ENCODE assay signal across 15 cellular contexts in genomic region chr15:59014068-59014467, GRCh38. TPM values are rescaled to one million over a fixed set of nuclear protein-coding genes. Genes with fewer than 3 reads are reported as not detected.
A peak's percentile ranks its signal among the peaks of the same experiment; 100 is the strongest.
DNase-seq lines count a peak whose midpoint lies in the region; ATAC-seq, FAIRE-seq and TF ChIP-seq lines count a peak whose summit lies in the region.
"Had no signal": no experiment of that assay in that cellular context is flagged by ENCODE, and none has a peak within 500 bp of the region (broad histone marks: within the 10 kb centered on the region; RNA-seq: fewer than 3 reads in every experiment).

No MANE protein-coding gene starts in this region.

- H3K9me3 ChIP-seq in cardiac muscle cell (ENCODE audit: low read depth) = no peaks in the 10 kb centered on the region
- H3K9me3 ChIP-seq in heart right ventricle = no peaks in the 10 kb centered on the region
- H3K9me3 ChIP-seq in small intestine (ENCODE audit: control insufficient read depth, low read depth) = no peaks in the 10 kb centered on the region

- peaks cover 54% of the 10 kb centered on the region for H3K36me3 Mint-ChIP-seq in brain
- H3K36me3 Mint-ChIP-seq in memory B cell = peaks cover 7% of the 10 kb centered on the region
- peaks cover 14% of the 10 kb centered on the region for H3K36me3 Mint-ChIP-seq in progenitor cell of endocrine pancreas (ENCODE audit: insufficient read depth)

- peaks cover 0 to 13% (median 3%) of the 10 kb centered on the region in 5 experiments for H3K9me3 Mint-ChIP-seq in brain
- H3K9me3 Mint-ChIP-seq in memory B cell = no peaks in the 10 kb centered on the region
- peaks cover 6% of the 10 kb centered on the region for H3K9me3 Mint-ChIP-seq in progenitor cell of endocrine pancreas (ENCODE audit: low read depth)
- H3K9me3 Mint-ChIP-seq: CD4-positive, alpha-beta T cell had no signal

- H3K36me3 ChIP-seq in cardiac muscle cell (no peaks in the 10 kb centered on the region), heart right ventricle (peaks cover 0 to 14% (median 0%) of the 10 kb centered on the region in 9 donors), small intestine (ENCODE audit: control insufficient read depth in 2 of 2, insufficient read depth in 2 of 2, low read length in 2 of 2) (peaks cover 0 to 1% of the 10 kb centered on the region in 2 donors)

- no peaks in the 10 kb centered on the region for H3K4me1 ChIP-seq in cardiac muscle cell (ENCODE audit: low read depth)
- peaks cover 0 to 17% (median 8%) of the 10 kb centered on the region in 9 donors for H3K4me1 ChIP-seq in heart right ventricle
- no peaks in the 10 kb centered on the region for H3K4me1 ChIP-seq in small intestine (ENCODE audit: control insufficient read depth in 2 of 2, insufficient read depth in 1 of 2, low read depth in 1 of 2, low read length in 1 of 2)

- DNase-seq in cardiac muscle cell (ENCODE audit: low read depth in 1 of 2, low spot score in 1 of 2) (no peak), heart right ventricle (no peak), memory B cell (ENCODE audit: low spot score in 2 of 2) (no peak), progenitor cell of endocrine pancreas (ENCODE audit: low spot score, unreplicated experiment) (no peak), small intestine (no peak)
- DNase-seq: ACHN; Calu3; CD4-positive, alpha-beta T cell; DMS 273 treated with DMSO at 0.1 percent for 48 hours; GM23248; H7 had no signal

- H3K27me3 ChIP-seq in cardiac muscle cell = no peaks in the 10 kb centered on the region
- no peaks in the 10 kb centered on the region for H3K27me3 ChIP-seq in heart right ventricle
- no peaks in the 10 kb centered on the region for H3K27me3 ChIP-seq in small intestine (ENCODE audit: control insufficient read depth in 2 of 2, insufficient read depth in 2 of 2, low read length in 2 of 2)
- H3K27me3 ChIP-seq: BLaER1 treated with 17β-estradiol and CSF1 and Interleukin-3, amounts not matched to agents 10 nM and 100 nM had no signal

- H3K27me3 Mint-ChIP-seq in brain (no peaks in the 10 kb centered on the region), memory B cell (no peaks in the 10 kb centered on the region), progenitor cell of endocrine pancreas (no peaks in the 10 kb centered on the region)
- H3K27me3 Mint-ChIP-seq: CD4-positive, alpha-beta T cell had no signal

- H3K4me1 Mint-ChIP-seq in brain (peaks cover 27% of the 10 kb centered on the region), memory B cell (peaks cover 8% of the 10 kb centered on the region), progenitor cell of endocrine pancreas (ENCODE audit: low read depth) (peaks cover 11% of the 10 kb centered on the region)

- H3K27ac Mint-ChIP-seq in brain (peak overlapping the region in 3 of 5 experiments; percentile 14 to 49 (median 41)), memory B cell (peak overlapping the region; percentile 58), progenitor cell of endocrine pancreas (peak overlapping the region; percentile 55)
- H3K27ac Mint-ChIP-seq: CD4-positive, alpha-beta T cell had no signal

- H3K27ac ChIP-seq in cardiac muscle cell (peak overlapping the region; percentile 34), heart right ventricle (no peak overlapping the region), small intestine (ENCODE audit: low read depth in 1 of 2, low read length in 1 of 2) (no peak overlapping the region)
- H3K27ac ChIP-seq: BLaER1 treated with 17β-estradiol and CSF1 and Interleukin-3, amounts not matched to agents 10 nM and 100 nM; GM23248 had no signal

- intact Hi-C loops in heart right ventricle (cut with DNase I) = no loop called here

- 97 to 98% methylated on average over 1 of the region's 1 CpG for WGBS in heart right ventricle, 2 donors
- WGBS in small intestine, 3 donors = 90 to 100% (median 100%) methylated on average over 1 of the region's 1 CpG

- ATAC-seq in heart right ventricle = no peak
- no peak for ATAC-seq in memory B cell (ENCODE audit: low read depth)
- no peak for ATAC-seq in GM18868 (IDR thresholded peaks at IDR 0.05; ENCODE audit: unreplicated experiment)
- ATAC-seq in GM19397 (IDR thresholded peaks at IDR 0.05; ENCODE audit: unreplicated experiment) = no peak

- TF ChIP-seq CTCF in cardiac muscle cell (IDR thresholded peaks at IDR 0.05; ENCODE audit: low read depth, low read length) (no peak), heart right ventricle (IDR thresholded peaks at IDR 0.05) (no peak), brain (conservative IDR thresholded peaks at IDR 0.05) (no peak), progenitor cell of endocrine pancreas (IDR thresholded peaks at IDR 0.05; ENCODE audit: unreplicated experiment) (no peak)

- H3K4me3 Mint-ChIP-seq in brain (no peak overlapping the region), memory B cell (no peak overlapping the region), progenitor cell of endocrine pancreas (ENCODE audit: low read depth) (no peak overlapping the region)
- H3K4me3 Mint-ChIP-seq: CD4-positive, alpha-beta T cell had no signal

- no peak for FAIRE-seq in small intestine (lab: Jason Lieb, UNC)

- no peak overlapping the region for H3K4me3 ChIP-seq in cardiac muscle cell
- H3K4me3 ChIP-seq in heart right ventricle = no peak overlapping the region
- H3K4me3 ChIP-seq in small intestine (ENCODE audit: low read depth in 1 of 2, low read length in 2 of 2) = no peak overlapping the region
- H3K4me3 ChIP-seq: BLaER1 treated with 17β-estradiol and CSF1 and Interleukin-3, amounts not matched to agents 10 nM and 100 nM; GM23248 had no signal

RNA-seq across cellular contexts. Expression of gene RNF111, which starts 26.6 kb away (rescaled TPM):
- 12.4 and 12.9 TPM in 2 replicates for total RNA-seq in cardiac muscle cell
- 15.1 and 23.0 TPM in 2 replicates for polyA plus RNA-seq in cardiac muscle cell
- 10 to 100 TPM; 21.2 to 28.7 (median 24.4) TPM for total RNA-seq in heart right ventricle
- polyA plus RNA-seq in heart right ventricle = 1 to 10 TPM; 6.0 to 7.9 TPM
- 14.0 TPM for polyA plus RNA-seq in brain (ENCODE audit: insufficient read depth, low read depth, low replicate concordance)
- 39.0 and 40.1 TPM in 2 replicates for total RNA-seq in progenitor cell of endocrine pancreas
- polyA plus RNA-seq in small intestine = 10 to 100 TPM in 1 of 3 donors, 1 to 10 TPM in 2; 7.0 to 10.1 (median 7.6) TPM
